Comparison of ENCODE assay signal across 11 cellular contexts in genomic region chr5:172721455-172722308, GRCh38. TPM values are rescaled to one million over a fixed set of nuclear protein-coding genes. Genes with fewer than 3 reads are reported as not detected.
A peak's percentile ranks its signal among the peaks of the same experiment; 100 is the strongest.
DNase-seq lines count a peak whose midpoint lies in the region; ATAC-seq and TF ChIP-seq lines count a peak whose summit lies in the region.
"Had no signal": no experiment of that assay in that cellular context is flagged by ENCODE, and none has a peak within 500 bp of the region (broad histone marks: within the 10 kb centered on the region; RNA-seq: fewer than 3 reads in every experiment).

No MANE protein-coding gene starts in this region.

- DNase-seq in stimulated activated CD4-positive, alpha-beta T cell treated with anti-CD3 and anti-CD28 coated beads, Interleukin-4, amount 100 ng/mL, for 24 hours = peak; percentile 24
- DNase-seq in stimulated activated CD4-positive, alpha-beta T cell treated with anti-CD3 and anti-CD28 coated beads, Interleukin-1b, Interleukin-23, amount 100 ng/mL, for 48 hours = no peak
- peak; percentile 88 for DNase-seq in fibroblast of gingiva (ENCODE audit: low read depth)
- peak; percentile 58 for DNase-seq in natural killer cell treated with Interleukin-12 subunit alpha and Interleukin-12 subunit beta and Interleukin-15 and Interleukin-18, amount 100 ng/mL, for 72 hours (ENCODE audit: low spot score)
- no peak for DNase-seq in GM20000 (ENCODE audit: low spot score)
- no peak for DNase-seq in pons (ENCODE audit: low spot score)
- DNase-seq: NCI-H82, occipital lobe had no signal

- H3K4me1 Mint-ChIP-seq in natural killer cell treated with Interleukin-12 subunit alpha and Interleukin-12 subunit beta and Interleukin-15 and Interleukin-18, amount 100 ng/mL, for 72 hours (ENCODE audit: low read depth in 2 of 2) = peaks cover 22 to 27% of the 10 kb centered on the region in 2 donors

- H3K27ac Mint-ChIP-seq in natural killer cell treated with Interleukin-12 subunit alpha and Interleukin-12 subunit beta and Interleukin-15 and Interleukin-18, amount 100 ng/mL, for 72 hours = peak overlapping the region in 1 of 2 donors; percentile 37
- H3K27ac Mint-ChIP-seq: T-helper 1 cell treated with Interleukin-12 subunit alpha and Interleukin-12 subunit beta and Interleukin-4 antibody, amounts not matched to agents 30 μg/mL and 1 μg/mL, for 36 hours had no signal

- no peak for TF ChIP-seq CTCF in GM20000 (IDR thresholded peaks at IDR 0.05; ENCODE audit: extremely low read depth, missing control alignments)

- peak overlapping the region; percentile 68 for H3K4me3 Mint-ChIP-seq in natural killer cell treated with Interleukin-12 subunit alpha and Interleukin-12 subunit beta and Interleukin-15 and Interleukin-18, amount 100 ng/mL, for 72 hours
- H3K4me3 Mint-ChIP-seq: T-helper 1 cell treated with Interleukin-12 subunit alpha and Interleukin-12 subunit beta and Interleukin-4 antibody, amounts not matched to agents 30 μg/mL and 1 μg/mL, for 36 hours had no signal

- H3K36me3 Mint-ChIP-seq in natural killer cell treated with Interleukin-12 subunit alpha and Interleukin-12 subunit beta and Interleukin-15 and Interleukin-18, amount 100 ng/mL, for 72 hours = no peaks in the 10 kb centered on the region

- H3K27me3 Mint-ChIP-seq in natural killer cell treated with Interleukin-12 subunit alpha and Interleukin-12 subunit beta and Interleukin-15 and Interleukin-18, amount 100 ng/mL, for 72 hours = peaks cover 25 to 47% of the 10 kb centered on the region in 2 donors

- no peak for ATAC-seq in natural killer cell treated with Interleukin-12 subunit alpha and Interleukin-12 subunit beta and Interleukin-15 and Interleukin-18, amount 100 ng/mL, for 72 hours
- ATAC-seq in GM21723 (IDR thresholded peaks at IDR 0.05; ENCODE audit: unreplicated experiment) = no peak
- ATAC-seq in GM19351 (IDR thresholded peaks at IDR 0.05; ENCODE audit: unreplicated experiment) = no peak

- no peaks in the 10 kb centered on the region for H3K9me3 Mint-ChIP-seq in natural killer cell treated with Interleukin-12 subunit alpha and Interleukin-12 subunit beta and Interleukin-15 and Interleukin-18, amount 100 ng/mL, for 72 hours
- H3K9me3 Mint-ChIP-seq: T-helper 1 cell treated with Interleukin-12 subunit alpha and Interleukin-12 subunit beta and Interleukin-4 antibody, amounts not matched to agents 30 μg/mL and 1 μg/mL, for 36 hours had no signal

RNA-seq across cellular contexts. Expression of gene DUSP1, which starts 49.3 kb away (rescaled TPM):
- total RNA-seq in natural killer cell treated with Interleukin-12 subunit alpha and Interleukin-12 subunit beta and Interleukin-15 and Interleukin-18, amount 100 ng/mL, for 72 hours = 10 to 100 TPM; 12.4 to 13.6 TPM

Comparison
In these comparisons a context has a peak if more than half of its experiments do, and no peak if none do; other contexts are left out.
1. DNase-seq: peak in stimulated activated CD4-positive, alpha-beta T cell treated with anti-CD3 and anti-CD28 coated beads, Interleukin-4, amount 100 ng/mL, for 24 hours (single experiment), fibroblast of gingiva (single experiment) and natural killer cell treated with Interleukin-12 subunit alpha and Interleukin-12 subunit beta and Interleukin-15 and Interleukin-18, amount 100 ng/mL, for 72 hours (single experiment); none in stimulated activated CD4-positive, alpha-beta T cell treated with anti-CD3 and anti-CD28 coated beads, Interleukin-1b, Interleukin-23, amount 100 ng/mL, for 48 hours (single experiment), GM20000 (single experiment) and pons (single experiment).